In the genomic region with DNA sequence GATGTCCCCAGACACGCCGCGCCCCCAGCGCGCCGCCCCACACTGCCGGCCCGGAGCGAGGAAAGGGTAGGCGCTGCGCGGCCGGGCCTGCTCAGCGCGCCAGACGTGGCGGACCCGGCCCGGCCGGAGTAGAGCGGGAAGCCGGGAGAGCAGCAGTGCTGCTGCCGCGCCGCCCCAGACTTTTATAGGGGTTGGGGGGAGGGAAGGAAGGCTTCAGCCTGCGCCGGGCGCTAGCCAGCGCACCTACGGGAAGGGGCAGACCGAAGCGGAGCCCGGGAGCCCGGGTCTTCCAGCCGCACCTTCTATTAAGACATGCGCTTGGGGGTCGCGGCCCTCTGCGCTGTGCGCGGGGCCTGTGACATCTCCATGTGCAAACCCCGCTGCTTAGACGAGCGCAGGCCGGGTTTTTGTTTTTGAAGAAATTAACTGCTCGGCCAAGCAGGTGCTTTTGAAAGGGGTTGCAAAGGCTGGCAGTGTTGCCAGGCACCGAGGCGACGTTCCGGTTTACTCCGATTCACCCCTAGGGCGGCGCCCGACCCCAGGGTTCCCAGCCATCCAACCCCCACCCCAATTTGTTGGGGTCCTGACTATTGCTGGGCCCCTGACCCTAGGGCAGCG, we compare ENCODE assay signal across 7 cellular contexts. TPM values are rescaled to one million over a fixed set of nuclear protein-coding genes. Genes with fewer than 3 reads are reported as not detected.
DNase-seq lines count a peak whose midpoint lies in the region; ATAC-seq and TF ChIP-seq lines count a peak whose summit lies in the region.

No MANE protein-coding gene starts in this region.

- H3K36me3 ChIP-seq in mucosa of descending colon (ENCODE audit: low read depth), result no peaks in the 10 kb centered on the region

- no peaks in the 10 kb centered on the region for H3K36me3 Mint-ChIP-seq in activated naive CD8-positive, alpha-beta T cell treated with anti-CD3 and anti-CD28 coated beads for 36 hours

- peak; percentile 76 for DNase-seq in NCI-H146 treated with DMSO at 0.1 percent for 48 hours (lab: John Stamatoyannopoulos, UW; ENCODE audit: unreplicated experiment)
- peak; percentile 63 for DNase-seq in activated naive CD8-positive, alpha-beta T cell treated with anti-CD3 and anti-CD28 coated beads for 36 hours
- peak in 2 of 3 donors; percentile 35 to 65 for DNase-seq in mucosa of descending colon
- no peak for DNase-seq in stimulated activated naive CD4-positive, alpha-beta T cell treated with Interleukin-2 at 50 U/mL for 16 hours (lab: John Stamatoyannopoulos, UW)

- intact Hi-C loops in mucosa of descending colon (cut with DNase I, micrococcal nuclease), result no loop called here

- peaks cover 98% of the 10 kb centered on the region for H3K27me3 Mint-ChIP-seq in activated naive CD8-positive, alpha-beta T cell treated with anti-CD3 and anti-CD28 coated beads for 36 hours

- H3K4me3 Mint-ChIP-seq in activated naive CD8-positive, alpha-beta T cell treated with anti-CD3 and anti-CD28 coated beads for 36 hours, result peak overlapping the region; percentile 72

- TF ChIP-seq CTCF in mucosa of descending colon (IDR thresholded peaks at IDR 0.05), result no peak

- H3K4me1 ChIP-seq in mucosa of descending colon (ENCODE audit: low read depth), result peaks cover 33% of the 10 kb centered on the region

- ATAC-seq in GM21717 (IDR thresholded peaks at IDR 0.05; ENCODE audit: unreplicated experiment) (peak; percentile 26), mucosa of descending colon (peak; percentile 51), GM21619 (IDR thresholded peaks at IDR 0.05; ENCODE audit: unreplicated experiment) (no peak)

- H3K4me3 ChIP-seq in GM08714 (ENCODE audit: low read length) (peak overlapping the region; percentile 89; the same call in 1 of the 2 replicates), mucosa of descending colon (no peak overlapping the region)

- H3K9me3 ChIP-seq in mucosa of descending colon, result no peaks in the 10 kb centered on the region

- H3K4me1 Mint-ChIP-seq in activated naive CD8-positive, alpha-beta T cell treated with anti-CD3 and anti-CD28 coated beads for 36 hours, result peaks cover 33% of the 10 kb centered on the region

- peak overlapping the region; percentile 34 for H3K27ac Mint-ChIP-seq in activated naive CD8-positive, alpha-beta T cell treated with anti-CD3 and anti-CD28 coated beads for 36 hours

- H3K9me3 Mint-ChIP-seq in activated naive CD8-positive, alpha-beta T cell treated with anti-CD3 and anti-CD28 coated beads for 36 hours, result no peaks in the 10 kb centered on the region

RNA-seq across cellular contexts. Expression of a gene that starts 0.4 kb away (rescaled TPM):
- 1 to 10 TPM; 2.2 to 2.4 TPM for total RNA-seq in activated naive CD8-positive, alpha-beta T cell treated with anti-CD3 and anti-CD28 coated beads for 36 hours
- total RNA-seq in mucosa of descending colon, result under 1 TPM in 2 of 3 donors, not detected in 1; 0.29 to 0.32 TPM
